Comparison of ENCODE assay signal across 7 cellular contexts in genomic region chr5:149228610-149229297, GRCh38. TPM values are rescaled to one million over a fixed set of nuclear protein-coding genes. Genes with fewer than 3 reads are reported as not detected.
A peak's percentile ranks its signal among the peaks of the same experiment; 100 is the strongest.
DNase-seq lines count a peak whose midpoint lies in the region; ATAC-seq and TF ChIP-seq lines count a peak whose summit lies in the region.

No MANE protein-coding gene starts in this region.

- H3K4me1 ChIP-seq in H9 (ENCODE audit: insufficient read depth, low read length) (peaks cover 3% of the 10 kb centered on the region), PC-9 (replicated peaks; ENCODE audit: insufficient read depth) (peaks cover 18% of the 10 kb centered on the region), endodermal cell (ENCODE audit: control insufficient read depth, insufficient read depth, low read length) (peaks cover 5% of the 10 kb centered on the region), mesenchymal stem cell (ENCODE audit: control insufficient read depth, insufficient read depth, low read depth, low read length) (peaks cover 2% of the 10 kb centered on the region), OCI-LY7 (ENCODE audit: insufficient read depth, low read length, poor library complexity, severe bottlenecking) (no peaks in the 10 kb centered on the region)

- H3K27ac ChIP-seq in H9 (ENCODE audit: insufficient read length, low read depth, low read length): no peak overlapping the region
- no peak overlapping the region for H3K27ac ChIP-seq in PC-9
- no peak overlapping the region for H3K27ac ChIP-seq in endodermal cell (ENCODE audit: low read depth, low read length)
- no peak overlapping the region for H3K27ac ChIP-seq in mesenchymal stem cell (ENCODE audit: low read length, poor library complexity, severe bottlenecking)
- H3K27ac ChIP-seq in CD4-positive, alpha-beta T cell (ENCODE audit: low read depth, low read length): no peak overlapping the region
- H3K27ac ChIP-seq in OCI-LY7 (ENCODE audit: low read depth, low read length, poor library complexity, severe bottlenecking): no peak overlapping the region

- H2BK5ac ChIP-seq in H9 (ENCODE audit: insufficient read length, low read length) (no peak overlapping the region), mesenchymal stem cell (ENCODE audit: low read depth, low read length, poor library complexity, severe bottlenecking) (no peak overlapping the region)

- H3K36me3 Mint-ChIP-seq in H9 (ENCODE audit: insufficient read depth in 1 of 3, low read depth in 3 of 3): no peaks in the 10 kb centered on the region
- H3K36me3 Mint-ChIP-seq in endodermal cell (ENCODE audit: low read depth): no peaks in the 10 kb centered on the region
- no peaks in the 10 kb centered on the region for H3K36me3 Mint-ChIP-seq in CD4-positive, alpha-beta T cell (ENCODE audit: low read depth)

- no peaks in the 10 kb centered on the region for H3K9me3 Mint-ChIP-seq in H9
- H3K9me3 Mint-ChIP-seq in endodermal cell: no peaks in the 10 kb centered on the region
- H3K9me3 Mint-ChIP-seq in CD4-positive, alpha-beta T cell: no peaks in the 10 kb centered on the region

- H2BK12ac ChIP-seq in H9 (ENCODE audit: insufficient read length, low read depth, low read length): no peak overlapping the region
- no peak overlapping the region for H2BK12ac ChIP-seq in mesenchymal stem cell (ENCODE audit: low read length in 2 of 2)

- WGBS in H9 (ENCODE audit: extremely low coverage, insufficient read length, low lambda C conversion rate): no CpG with 5 or more reads among the region's 5 CpGs
- 46 to 73% methylated on average over 2 to 5 of the region's 5 CpGs for whole genome bisulfite sequencing in endodermal cell (ENCODE audit: insufficient coverage in 1 of 2, insufficient read length in 1 of 2), 2 experiments
- 12% methylated on average over 5 of the region's 5 CpGs for WGBS in mesenchymal stem cell

- H3K4me1 Mint-ChIP-seq in H9: peaks cover 4 to 6% of the 10 kb centered on the region in 2 experiments
- peaks cover 6% of the 10 kb centered on the region for H3K4me1 Mint-ChIP-seq in endodermal cell
- H3K4me1 Mint-ChIP-seq in CD4-positive, alpha-beta T cell (ENCODE audit: low read depth): no peaks in the 10 kb centered on the region

- H3K79me2 ChIP-seq in H9 (ENCODE audit: insufficient read depth, low read length) (no peaks in the 10 kb centered on the region), PC-9 (ENCODE audit: low read depth) (no peaks in the 10 kb centered on the region), OCI-LY7 (ENCODE audit: insufficient read depth, low read depth, low read length) (no peaks in the 10 kb centered on the region)

- H3K23ac ChIP-seq in H9 (ENCODE audit: insufficient read length, low read depth, low read length) (no peak overlapping the region), mesenchymal stem cell (ENCODE audit: low read length in 2 of 2) (no peak overlapping the region)

- H4K20me1 ChIP-seq in H9 (ENCODE audit: control insufficient read depth, insufficient read depth, insufficient read length) (no peaks in the 10 kb centered on the region), PC-9 (ENCODE audit: insufficient read depth) (no peaks in the 10 kb centered on the region), OCI-LY7 (ENCODE audit: insufficient read depth, low read length) (no peaks in the 10 kb centered on the region)

- H3K4me3 ChIP-seq in PC-9 (no peak overlapping the region), endodermal cell (ENCODE audit: low read length) (no peak overlapping the region), mesenchymal stem cell (ENCODE audit: insufficient read depth in 1 of 2, low read depth in 1 of 2, low read length in 2 of 2) (no peak overlapping the region), OCI-LY7 (ENCODE audit: low read depth, low read length, poor library complexity, severe bottlenecking) (no peak overlapping the region)

- H3K27ac Mint-ChIP-seq in H9 (no peak overlapping the region), endodermal cell (no peak overlapping the region)
- H3K27ac Mint-ChIP-seq in CD4-positive, alpha-beta T cell: no peak overlapping the region

- no peak overlapping the region for H2BK20ac ChIP-seq in H9 (ENCODE audit: low read depth, low read length, poor library complexity, severe bottlenecking)

- H3K27me3 Mint-ChIP-seq in H9 (ENCODE audit: low read depth) (peaks cover 2% of the 10 kb centered on the region), endodermal cell (ENCODE audit: insufficient read depth) (peaks cover 9% of the 10 kb centered on the region)
- no peaks in the 10 kb centered on the region for H3K27me3 Mint-ChIP-seq in CD4-positive, alpha-beta T cell

- peak; percentile 76 for TF ChIP-seq CTCF in H9 (conservative IDR thresholded peaks at IDR 0.05)
- peak; percentile 68 for TF ChIP-seq CTCF in PC-9 (conservative IDR thresholded peaks at IDR 0.05)
- TF ChIP-seq CTCF in endodermal cell (conservative IDR thresholded peaks at IDR 0.05): peak; percentile 82
- TF ChIP-seq CTCF in CD4-positive, alpha-beta T cell (IDR thresholded peaks at IDR 0.05): no peak
- TF ChIP-seq CTCF in OCI-LY7 (conservative IDR thresholded peaks at IDR 0.05; ENCODE audit: low read length): no peak

- H3K36me3 ChIP-seq in PC-9 (ENCODE audit: low read depth) (peaks cover 21% of the 10 kb centered on the region), endodermal cell (ENCODE audit: control insufficient read depth, insufficient read depth, low read length) (no peaks in the 10 kb centered on the region), mesenchymal stem cell (ENCODE audit: control insufficient read depth in 1 of 2, insufficient read depth in 2 of 2, low read depth in 1 of 2, low read length in 2 of 2) (peaks cover 2 to 51% of the 10 kb centered on the region in 2 experiments), OCI-LY7 (ENCODE audit: insufficient read depth, low read length) (no peaks in the 10 kb centered on the region)

- H3K9me3 ChIP-seq in H9 (ENCODE audit: control insufficient read depth, low read depth, low read length): no peaks in the 10 kb centered on the region
- no peaks in the 10 kb centered on the region for H3K9me3 ChIP-seq in PC-9 (ENCODE audit: insufficient read depth, low read depth)
- no peaks in the 10 kb centered on the region for H3K9me3 ChIP-seq in endodermal cell (ENCODE audit: control insufficient read depth, low read length)
- no peaks in the 10 kb centered on the region for H3K9me3 ChIP-seq in mesenchymal stem cell (ENCODE audit: control insufficient read depth, low read length)
- no peaks in the 10 kb centered on the region for H3K9me3 ChIP-seq in CD4-positive, alpha-beta T cell (ENCODE audit: control insufficient read depth, low read length)
- no peaks in the 10 kb centered on the region for H3K9me3 ChIP-seq in OCI-LY7 (ENCODE audit: low read length)

- no peaks in the 10 kb centered on the region for H3K9me2 ChIP-seq in PC-9 (ENCODE audit: insufficient read depth)
- no peaks in the 10 kb centered on the region for H3K9me2 ChIP-seq in OCI-LY7 (ENCODE audit: insufficient read depth, low read length)

- H3K14ac ChIP-seq in H9 (ENCODE audit: insufficient read depth, low read length): no peak overlapping the region
- no peak overlapping the region for H3K14ac ChIP-seq in mesenchymal stem cell (ENCODE audit: low read length in 2 of 2)

- no peak overlapping the region for H3K4ac ChIP-seq in H9 (ENCODE audit: low read depth, low read length)
- no peak overlapping the region for H3K4ac ChIP-seq in mesenchymal stem cell (ENCODE audit: low read depth in 1 of 2, low read length in 2 of 2)

- H2AK5ac ChIP-seq in H9 (ENCODE audit: insufficient read length, low read length) (no peak overlapping the region), mesenchymal stem cell (ENCODE audit: low read length, severe bottlenecking) (no peak overlapping the region)

- H2AFZ ChIP-seq in H9 (ENCODE audit: low read length): no peak overlapping the region
- H2AFZ ChIP-seq in PC-9: no peak overlapping the region
- no peak overlapping the region for H2AFZ ChIP-seq in mesenchymal stem cell (ENCODE audit: low read depth, low read length)
- no peak overlapping the region for H2AFZ ChIP-seq in OCI-LY7 (ENCODE audit: low read length)

- H4K91ac ChIP-seq in H9 (ENCODE audit: insufficient read length, low read depth, low read length): no peak overlapping the region
- no peak overlapping the region for H4K91ac ChIP-seq in mesenchymal stem cell (ENCODE audit: low read length)

- H3K79me1 ChIP-seq in H9 (ENCODE audit: insufficient read depth, low read depth, low read length, poor library complexity, severe bottlenecking) (no peaks in the 10 kb centered on the region), mesenchymal stem cell (replicated peaks; ENCODE audit: low read length, poor library complexity, severe bottlenecking) (no peaks in the 10 kb centered on the region)

- no peak overlapping the region for H4K5ac ChIP-seq in H9 (ENCODE audit: insufficient read length, low read depth, low read length)

- POLR2A ChIA-PET in PC-9 (lab: Charles Lee; ENCODE audit: unreplicated experiment): interaction anchor here (0.6 to 0.7 kb wide), 3 partner anchors 88 to 102 kb away, joined by 4 to 7 read pairs (median 5); partner anchors contain the start of gene ABLIM3
- POLR2A ChIA-PET in CD4-positive, alpha-beta T cell (lab: Charles Lee): interaction anchor here (1.0 kb wide), 1 partner anchor 87 kb away, joined by 3 read pairs; the partner anchor contains the start of gene ABLIM3
- POLR2A ChIA-PET in OCI-LY7 (lab: Charles Lee): no interaction called here

- H3T11ph ChIP-seq in H9 (ENCODE audit: low read length): no peak overlapping the region

- no peak overlapping the region for H2BK120ac ChIP-seq in H9 (ENCODE audit: low read depth, low read length, poor library complexity, severe bottlenecking)
- no peak overlapping the region for H2BK120ac ChIP-seq in mesenchymal stem cell (ENCODE audit: low read depth, low read length)

- H3K27me3 ChIP-seq in H9 (ENCODE audit: insufficient read depth, low read length): no peaks in the 10 kb centered on the region
- no peaks in the 10 kb centered on the region for H3K27me3 ChIP-seq in PC-9 (ENCODE audit: insufficient read depth, low read depth)
- H3K27me3 ChIP-seq in endodermal cell (ENCODE audit: control insufficient read depth, insufficient read depth, low read length, poor library complexity, severe bottlenecking): peaks cover 10% of the 10 kb centered on the region
- H3K27me3 ChIP-seq in mesenchymal stem cell (ENCODE audit: control insufficient read depth in 1 of 2, insufficient read depth in 1 of 2, low read length in 2 of 2): no peaks in the 10 kb centered on the region
- H3K27me3 ChIP-seq in CD4-positive, alpha-beta T cell (ENCODE audit: control insufficient read depth, insufficient read depth, low read length): peaks cover 3% of the 10 kb centered on the region

- H3K18ac ChIP-seq in H9 (ENCODE audit: insufficient read length, low read depth, low read length) (no peak overlapping the region), mesenchymal stem cell (ENCODE audit: low read depth in 1 of 2, low read length in 2 of 2) (no peak overlapping the region)

- H4K8ac ChIP-seq in H9 (replicated peaks; ENCODE audit: insufficient read length, low read depth, low read length): no peak overlapping the region
- H4K8ac ChIP-seq in mesenchymal stem cell (ENCODE audit: low read length): no peak overlapping the region

- H3K4me2 ChIP-seq in H9 (ENCODE audit: insufficient read depth, insufficient read length, low read length): no peak overlapping the region
- no peak overlapping the region for H3K4me2 ChIP-seq in PC-9
- no peak overlapping the region for H3K4me2 ChIP-seq in mesenchymal stem cell (ENCODE audit: low read length, poor library complexity, severe bottlenecking)
- no peak overlapping the region for H3K4me2 ChIP-seq in OCI-LY7 (ENCODE audit: low read length)

- H3K56ac ChIP-seq in H9 (ENCODE audit: insufficient read length, low read depth, low read length): no peak overlapping the region

- H2BK15ac ChIP-seq in H9 (ENCODE audit: low read depth, low read length) (no peak overlapping the region), mesenchymal stem cell (ENCODE audit: low read depth, poor library complexity, severe bottlenecking) (no peak overlapping the region)

- H3K9ac ChIP-seq in H9 (ENCODE audit: extremely low read depth, insufficient read length, low read length) (no peak overlapping the region), endodermal cell (ENCODE audit: extremely low read depth, low read length, poor library complexity, severe bottlenecking) (no peak overlapping the region), mesenchymal stem cell (ENCODE audit: low read length) (peak overlapping the region; percentile 80)

- BruUV-seq in PC-9 (replicated peaks; lab: Mats Ljungman, UMichigan) (no TSS peak), OCI-LY7 (replicated peaks; lab: Mats Ljungman, UMichigan) (no TSS peak)

- H3F3A ChIP-seq in PC-9 (ENCODE audit: insufficient read depth, low read depth): peaks cover 18% of the 10 kb centered on the region; the same call in 1 of the 2 replicates

- CTCF ChIA-PET in PC-9 (lab: Charles Lee) (interaction anchor here (0.7 to 2.6 kb wide), 3 partner anchors 100 to 404 kb away, joined by 3 to 13 read pairs (median 5); no protein-coding TSS in a partner anchor), OCI-LY7 (lab: Charles Lee; ENCODE audit: unreplicated experiment) (no interaction called here)
- CTCF ChIA-PET in CD4-positive, alpha-beta T cell (lab: Charles Lee): interaction anchor here (1.1 kb wide), 1 partner anchor 87 kb away, joined by 3 read pairs; the partner anchor contains the start of gene ABLIM3

- no peaks in the 10 kb centered on the region for H3K23me2 ChIP-seq in H9 (ENCODE audit: insufficient read length, low read depth, low read length, poor library complexity, severe bottlenecking)

- intact Hi-C loops in PC-9 (cut with micrococcal nuclease; ENCODE audit: unreplicated experiment) (loop anchor here (1.0 to 5.0 kb wide), 10 partner anchors 56 to 494 kb away; partner anchors contain the start of gene ABLIM3), OCI-LY7 (cut with micrococcal nuclease; ENCODE audit: unreplicated experiment) (no loop called here)
- intact Hi-C loops in CD4-positive, alpha-beta T cell (cut with DNase I, micrococcal nuclease): no loop called here

- DNase-seq in H9 (peak; percentile 46), PC-9 (peak; percentile 40 to 53), endodermal cell (peak; percentile 71), mesenchymal stem cell (peak; percentile 91), NCI-H1048 (lab: John Stamatoyannopoulos, UW) (no peak), OCI-LY7 (ENCODE audit: low spot score) (no peak)
- no peak for DNase-seq in CD4-positive, alpha-beta T cell

- ATAC-seq in CD4-positive, alpha-beta T cell (ENCODE audit: poor library complexity): no peak

- H3K4me3 Mint-ChIP-seq in H9 (no peak overlapping the region), endodermal cell (no peak overlapping the region)
- no peak overlapping the region for H3K4me3 Mint-ChIP-seq in CD4-positive, alpha-beta T cell

RNA-seq across cellular contexts. Expression of gene AFAP1L1, which starts 42.9 kb away (rescaled TPM):
- total RNA-seq in H9 (2021) (1.8 and 2.0 TPM in 2 replicates), PC-9 (2021) (9.6 and 13.2 TPM in 2 replicates), endodermal cell (under 1 TPM; 0.58 to 0.79 TPM), OCI-LY7 (2022) (not detected in 2 replicates)
- polyA plus RNA-seq in endodermal cell (2013, experiment 1 of 2): 1.4 TPM
- polyA plus RNA-seq in endodermal cell (2013, experiment 2 of 2): 1.3 TPM
- polyA plus RNA-seq in mesenchymal stem cell (2013, experiment 1 of 2): 10.1 TPM
- polyA plus RNA-seq in mesenchymal stem cell (2013, experiment 2 of 2): 9.8 TPM
- under 1 TPM; 0.47 to 0.56 TPM for total RNA-seq in CD4-positive, alpha-beta T cell
- total RNA-seq in OCI-LY7 (2014; rRNA removed; shearing (Covaris generic)): not detected in 2 replicates

Comparison
In these comparisons a context has a peak if more than half of its experiments do, and no peak if none do; other contexts are left out.
1. DNase-seq: peak in H9 (single experiment), PC-9 (2 of 2), endodermal cell (single experiment) and mesenchymal stem cell (single experiment); none in NCI-H1048 (single experiment), CD4-positive, alpha-beta T cell (0 of 10) and OCI-LY7 (single experiment).
2. CTCF ChIP-seq: peak in H9 (single experiment), PC-9 (single experiment) and endodermal cell (single experiment); none in CD4-positive, alpha-beta T cell (single experiment) and OCI-LY7 (single experiment).